9 cellular contexts compared by ENCODE assay signal in genomic region chr1:904271-904950, GRCh38. TPM values are rescaled to one million over a fixed set of nuclear protein-coding genes. Genes with fewer than 3 reads are reported as not detected.
DNase-seq lines count a peak whose midpoint lies in the region; ATAC-seq lines count a peak whose summit lies in the region.
"Had no signal": no experiment of that assay in that cellular context is flagged by ENCODE, and none has a peak within 500 bp of the region (broad histone marks: within the 10 kb centered on the region; RNA-seq: fewer than 3 reads in every experiment).

No MANE protein-coding gene starts in this region.

- no peak overlapping the region for H4K5ac ChIP-seq in mesendoderm (ENCODE audit: low read length)

- H3K27ac ChIP-seq in mesendoderm (ENCODE audit: low read depth, low read length), result no peak overlapping the region

- H2BK15ac ChIP-seq in mesendoderm (replicated peaks; ENCODE audit: low read depth), result no peak overlapping the region

- no peak overlapping the region for H3K4me2 ChIP-seq in mesendoderm (ENCODE audit: low read length)

- no peaks in the 10 kb centered on the region for H3K4me1 ChIP-seq in mesendoderm (ENCODE audit: control insufficient read depth, low read depth, low read length)

- POLR2A ChIA-PET in activated CD8-positive, alpha-beta T cell treated with anti-CD3 and anti-CD28 coated beads, Interleukin-2, amount 10 ng/mL, durations not matched to agents 7 days and 5 days (lab: Charles Lee), result no interaction called here

- H3K79me1 ChIP-seq in mesendoderm (ENCODE audit: low read length), result no peaks in the 10 kb centered on the region

- ATAC-seq in HG02852 (IDR thresholded peaks at IDR 0.05; ENCODE audit: unreplicated experiment), result peak; percentile 55
- ATAC-seq in activated CD8-positive, alpha-beta T cell treated with anti-CD3 and anti-CD28 coated beads, Interleukin-2, amount 10 ng/mL, durations not matched to agents 7 days and 5 days, result peak; percentile 90
- ATAC-seq in GM19397 (IDR thresholded peaks at IDR 0.05; ENCODE audit: unreplicated experiment), result no peak

- no peak overlapping the region for H2BK120ac ChIP-seq in mesendoderm (ENCODE audit: low read depth, low read length)

- peaks cover 38% of the 10 kb centered on the region for H3K27me3 Mint-ChIP-seq in activated CD8-positive, alpha-beta T cell treated with anti-CD3 and anti-CD28 coated beads, Interleukin-2, amount 10 ng/mL, durations not matched to agents 7 days and 5 days (ENCODE audit: low read depth)

- H3K23ac ChIP-seq in mesendoderm (ENCODE audit: low read length), result no peak overlapping the region

- H2BK5ac ChIP-seq in mesendoderm (ENCODE audit: low read length), result no peak overlapping the region

- H3K36me3 ChIP-seq in mesendoderm (ENCODE audit: control insufficient read depth, insufficient read depth, low read length), result no peaks in the 10 kb centered on the region

- no peaks in the 10 kb centered on the region for H3K36me3 Mint-ChIP-seq in activated CD8-positive, alpha-beta T cell treated with anti-CD3 and anti-CD28 coated beads, Interleukin-2, amount 10 ng/mL, durations not matched to agents 7 days and 5 days (ENCODE audit: low read depth)

- no CpG with 5 or more reads among the region's 92 CpGs for WGBS in mesendoderm (ENCODE audit: extremely low coverage, insufficient coverage, low lambda C conversion rate)

- no peaks in the 10 kb centered on the region for H3K9me3 Mint-ChIP-seq in activated CD8-positive, alpha-beta T cell treated with anti-CD3 and anti-CD28 coated beads, Interleukin-2, amount 10 ng/mL, durations not matched to agents 7 days and 5 days (ENCODE audit: insufficient read depth)

- CTCF ChIA-PET in activated CD8-positive, alpha-beta T cell treated with anti-CD3 and anti-CD28 coated beads, Interleukin-2, amount 10 ng/mL, durations not matched to agents 7 days and 5 days (lab: Charles Lee), result interaction anchor here (1.1 to 2.8 kb wide), 6 partner anchors 11 to 114 kb away, joined by 3 to 8 read pairs (median 4); no protein-coding TSS in a partner anchor

- peak overlapping the region; percentile 30 for H3K27ac Mint-ChIP-seq in activated CD8-positive, alpha-beta T cell treated with anti-CD3 and anti-CD28 coated beads, Interleukin-2, amount 10 ng/mL, durations not matched to agents 7 days and 5 days

- H2AK5ac ChIP-seq in mesendoderm (ENCODE audit: low read length), result no peak overlapping the region

- H3K4me3 Mint-ChIP-seq in activated CD8-positive, alpha-beta T cell treated with anti-CD3 and anti-CD28 coated beads, Interleukin-2, amount 10 ng/mL, durations not matched to agents 7 days and 5 days, result peak overlapping the region; percentile 70

- H4K8ac ChIP-seq in mesendoderm (ENCODE audit: low read depth, low read length), result no peak overlapping the region

- no peak overlapping the region for H3K4me3 ChIP-seq in mesendoderm (ENCODE audit: low read length)

- peaks cover 18% of the 10 kb centered on the region for H3K4me1 Mint-ChIP-seq in activated CD8-positive, alpha-beta T cell treated with anti-CD3 and anti-CD28 coated beads, Interleukin-2, amount 10 ng/mL, durations not matched to agents 7 days and 5 days (ENCODE audit: low read depth)

- no peaks in the 10 kb centered on the region for H3K79me2 ChIP-seq in mesendoderm (ENCODE audit: control insufficient read depth, insufficient read depth, low read length)

- H3K18ac ChIP-seq in mesendoderm (ENCODE audit: low read length), result peak overlapping the region; percentile 88

- no peaks in the 10 kb centered on the region for H3K27me3 ChIP-seq in mesendoderm (ENCODE audit: insufficient read depth, low read length, poor library complexity)

- DNase-seq in Daoy (ENCODE audit: low read depth) (peak; percentile 93), NCI-H748 treated with DMSO at 0.1 percent for 48 hours (lab: John Stamatoyannopoulos, UW) (peak; percentile 8), mesendoderm (peak; percentile 86)
- peak; percentile 87 for DNase-seq in activated CD8-positive, alpha-beta T cell treated with anti-CD3 and anti-CD28 coated beads, Interleukin-2, amount 10 ng/mL, durations not matched to agents 7 days and 5 days
- DNase-seq in effector CD4-positive, alpha-beta T cell, result peak; percentile 74
- peak; percentile 78 to 80 for DNase-seq in stimulated activated CD8-positive, alpha-beta memory T cell treated with anti-CD3 and anti-CD28 coated beads, Interleukin-2, amount 100 ng/mL, for 1 hour (ENCODE audit: low read depth in 2 of 2)

- peak overlapping the region; percentile 34 for H3K9ac ChIP-seq in mesendoderm (ENCODE audit: low read length)

- peak overlapping the region; percentile 84 for H3K4ac ChIP-seq in mesendoderm (ENCODE audit: low read depth, low read length)

- peak overlapping the region; percentile 86 for H3K56ac ChIP-seq in mesendoderm (ENCODE audit: low read length)

RNA-seq across cellular contexts. Expression of gene SAMD11, which starts 19.3 kb away (rescaled TPM):
- total RNA-seq in Daoy (2014; rRNA removed; shearing (Covaris generic)), result 24.3 and 29.0 TPM in 2 replicates
- not detected for total RNA-seq in activated CD8-positive, alpha-beta T cell treated with anti-CD3 and anti-CD28 coated beads, Interleukin-2, amount 10 ng/mL, durations not matched to agents 7 days and 5 days
- polyA plus RNA-seq in mesendoderm (2013, experiment 1 of 2), result 2.7 TPM
- polyA plus RNA-seq in mesendoderm (2013, experiment 2 of 2), result 2.2 TPM
- total RNA-seq: mononuclear cell had no signal

RNA-seq across cellular contexts. Expression of gene NOC2L, which starts 54.6 kb away (rescaled TPM):
- 256 and 271 TPM in 2 replicates for total RNA-seq in Daoy (2014; rRNA removed; shearing (Covaris generic))
- 10 to 100 TPM; 61.7 to 68.7 TPM for total RNA-seq in activated CD8-positive, alpha-beta T cell treated with anti-CD3 and anti-CD28 coated beads, Interleukin-2, amount 10 ng/mL, durations not matched to agents 7 days and 5 days
- polyA plus RNA-seq in mesendoderm (2013, experiment 1 of 2), result 80.8 TPM
- 79.8 TPM for polyA plus RNA-seq in mesendoderm (2013, experiment 2 of 2)

RNA-seq across cellular contexts. Expression of gene KLHL17, which starts 56.0 kb away (rescaled TPM):
- total RNA-seq in Daoy (2014; rRNA removed; shearing (Covaris generic)), result 9.4 and 13.9 TPM in 2 replicates
- 10 to 100 TPM; 24.4 to 27.7 TPM for total RNA-seq in activated CD8-positive, alpha-beta T cell treated with anti-CD3 and anti-CD28 coated beads, Interleukin-2, amount 10 ng/mL, durations not matched to agents 7 days and 5 days
- polyA plus RNA-seq in mesendoderm (2013, experiment 1 of 2), result 10.4 TPM
- 10.3 TPM for polyA plus RNA-seq in mesendoderm (2013, experiment 2 of 2)

Comparison
In these comparisons a context has a peak if more than half of its experiments do, and no peak if none do; other contexts are left out.
1. DNase-seq: peak in every context shown above with its lines; median percentile 93 in Daoy; 87 in activated CD8-positive, alpha-beta T cell treated with anti-CD3 and anti-CD28 coated beads, Interleukin-2, amount 10 ng/mL, durations not matched to agents 7 days and 5 days; 86 in mesendoderm; 79 in stimulated activated CD8-positive, alpha-beta memory T cell treated with anti-CD3 and anti-CD28 coated beads, Interleukin-2, amount 100 ng/mL, for 1 hour; 74 in effector CD4-positive, alpha-beta T cell; 8 in NCI-H748 treated with DMSO at 0.1 percent for 48 hours.
2. RNA of gene SAMD11, which starts 19.3 kb away (total RNA-seq): 24.3 to 29.0 TPM in Daoy; not detected in activated CD8-positive, alpha-beta T cell treated with anti-CD3 and anti-CD28 coated beads, Interleukin-2, amount 10 ng/mL, durations not matched to agents 7 days and 5 days; every median in the first group is over 10 times any median in the second.